In the genomic region with DNA sequence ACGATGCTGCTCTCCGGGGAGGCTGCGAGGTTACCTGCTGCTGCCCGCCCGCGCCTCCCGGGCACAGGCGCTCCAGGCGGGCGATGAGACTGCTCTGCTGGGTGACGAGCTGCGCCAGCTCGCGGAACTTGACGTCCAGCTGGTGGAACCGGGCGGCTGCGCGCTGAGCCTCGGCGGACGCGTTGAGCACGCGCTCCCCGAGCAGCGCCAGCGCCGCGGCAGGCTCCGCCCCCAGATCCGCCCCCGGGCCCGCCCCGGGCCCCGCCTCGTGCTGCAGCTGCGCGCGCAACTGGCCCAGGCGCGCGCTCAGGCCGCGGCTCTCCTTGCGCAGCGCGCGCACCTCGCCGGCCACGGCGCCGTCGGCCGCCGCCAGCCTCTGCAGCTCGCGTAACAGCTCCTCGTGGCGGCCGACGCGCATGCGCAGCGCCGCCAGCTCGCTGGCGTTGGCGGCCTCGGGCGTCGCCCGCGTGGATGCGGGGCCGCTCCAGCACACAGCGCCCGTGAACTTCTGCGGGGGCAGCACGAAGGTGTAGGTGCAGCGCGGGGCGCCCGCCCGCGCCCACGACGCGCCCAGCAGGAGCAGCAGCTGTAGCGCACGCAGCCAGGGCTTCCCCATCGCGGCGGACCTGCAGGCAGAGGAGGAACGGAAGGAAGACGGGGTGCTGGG, we compare ENCODE assay signal across 8 cellular contexts. TPM values are rescaled to one million over a fixed set of nuclear protein-coding genes. Genes with fewer than 3 reads are reported as not detected.
A peak's percentile ranks its signal among the peaks of the same experiment; 100 is the strongest.
DNase-seq lines count a peak whose midpoint lies in the region; ATAC-seq, FAIRE-seq and TF ChIP-seq lines count a peak whose summit lies in the region.

No MANE protein-coding gene starts in this region.

- H3K4me1 ChIP-seq in BE2C (peaks cover 2% of the 10 kb centered on the region; the same call in 1 of the 2 replicates), lower lobe of right lung (peaks cover 16% of the 10 kb centered on the region)

- peak; percentile 87 for FAIRE-seq in GM19239 (lab: Jason Lieb, UNC)

- no peaks in the 10 kb centered on the region for H3K27me3 ChIP-seq in BE2C
- H3K27me3 ChIP-seq in dorsolateral prefrontal cortex: no peaks in the 10 kb centered on the region
- no peaks in the 10 kb centered on the region for H3K27me3 ChIP-seq in lower lobe of right lung (ENCODE audit: low read depth)

- H3K36me3 ChIP-seq in BE2C (no peaks in the 10 kb centered on the region), lower lobe of right lung (peaks cover 25% of the 10 kb centered on the region)

- no peak for TF ChIP-seq CTCF in BE2C (IDR thresholded peaks at IDR 0.05; ENCODE audit: low read depth, low read length)
- TF ChIP-seq CTCF in dorsolateral prefrontal cortex (IDR thresholded peaks at IDR 0.05 in 54 of 56, conservative IDR thresholded peaks at IDR 0.05 in 2 of 56; ENCODE audit: low read depth in 1 of 56, partially characterized antibody in 56 of 56): peak in 10 of 56 donors; percentile 3 to 39 (median 12)
- no peak for TF ChIP-seq CTCF in lower lobe of right lung (IDR thresholded peaks at IDR 0.05)

- H3K4me3 ChIP-seq in BE2C (ENCODE audit: low read depth, low read length) (no peak overlapping the region), dorsolateral prefrontal cortex (peak overlapping the region; percentile 25 to 78 (median 63)), lower lobe of right lung (peak overlapping the region; percentile 64)

- ATAC-seq in HG03442 (IDR thresholded peaks at IDR 0.05; ENCODE audit: unreplicated experiment) (peak; percentile 73), lower lobe of right lung (peak; percentile 94 to 96)

- H3K9me3 ChIP-seq in BE2C: peaks cover 13% of the 10 kb centered on the region
- no peaks in the 10 kb centered on the region for H3K9me3 ChIP-seq in lower lobe of right lung

- H3K27ac ChIP-seq in dorsolateral prefrontal cortex (peak overlapping the region in 58 of 59 donors; percentile 60 to 96 (median 87)), lower lobe of right lung (peak overlapping the region; percentile 78)

- DNase-seq in BE2C (peak; percentile 94), GM19239 (ENCODE audit: insufficient read length, low spot score) (peak; percentile 94), NCI-H524 (lab: John Stamatoyannopoulos, UW) (peak; percentile 85 to 95), dorsolateral prefrontal cortex (peak; percentile 65 to 92 (median 86)), lower lobe of right lung (peak; percentile 93)
- DNase-seq in activated CD4-positive, alpha-beta T cell treated with anti-CD3 and anti-CD28 coated beads, Interleukin-2, amount 50 U/mL, for 1 hour: peak; percentile 86
- DNase-seq in stimulated activated CD4-positive, alpha-beta T cell treated with anti-CD3 and anti-CD28 coated beads, TNF-alpha, amount 100 ng/mL, for 1 hour (ENCODE audit: low read depth in 3 of 3, low spot score in 1 of 3): peak; percentile 77 to 89 (median 88)

- intact Hi-C loops in dorsolateral prefrontal cortex (cut with DNase I) (loop anchor here in 1 of 2 donors (1.0 to 5.0 kb wide), 2 partner anchors 10 to 259 kb away; a partner anchor contains a TSS), lower lobe of right lung (cut with DNase I) (no loop called here)

RNA-seq across cellular contexts. Expression of a gene that starts 6.4 kb away (rescaled TPM):
- polyA plus RNA-seq in BE2C (2012; ENCODE audit: insufficient read depth, insufficient read length, low read depth): 1.0 TPM
- total RNA-seq in dorsolateral prefrontal cortex (1 to 10 TPM in 47 of 120 experiments, under 1 TPM in 64, not detected in 9; 0.31 to 4.0 (median 0.87) TPM), lower lobe of right lung (0.44 TPM)

RNA-seq across cellular contexts. Expression of a gene that starts 10.0 kb away (rescaled TPM):
- polyA plus RNA-seq in BE2C (2012; ENCODE audit: insufficient read depth, insufficient read length, low read depth): 1.5 TPM
- 10 to 100 TPM; 34.9 to 82.2 (median 49.6) TPM for total RNA-seq in dorsolateral prefrontal cortex
- total RNA-seq in lower lobe of right lung: 43.4 TPM

RNA-seq across cellular contexts. Expression of a gene that starts 10.1 kb away (rescaled TPM):
- polyA plus RNA-seq in BE2C (2012; ENCODE audit: insufficient read depth, insufficient read length, low read depth): 333 TPM
- total RNA-seq in dorsolateral prefrontal cortex (10 to 100 TPM; 32.9 to 65.3 (median 43.5) TPM), lower lobe of right lung (30.8 TPM)

RNA-seq across cellular contexts. Expression of a gene that starts 15.4 kb away (rescaled TPM):
- 139 TPM for polyA plus RNA-seq in BE2C (2012; ENCODE audit: insufficient read depth, insufficient read length, low read depth)
- 10 to 100 TPM; 14.1 to 36.6 (median 23.2) TPM for total RNA-seq in dorsolateral prefrontal cortex
- 15.6 TPM for total RNA-seq in lower lobe of right lung

RNA-seq across cellular contexts. Expression of a gene that starts 23.6 kb away (rescaled TPM):
- 765 TPM for polyA plus RNA-seq in BE2C (2012; ENCODE audit: insufficient read depth, insufficient read length, low read depth)
- total RNA-seq in dorsolateral prefrontal cortex (100 to 1,000 TPM in 80 of 120 experiments, 10 to 100 TPM in 40; 78.7 to 131 (median 104) TPM), lower lobe of right lung (158 TPM)
